8 cellular contexts compared by ENCODE assay signal in genomic region chr14:38256358-38256840, GRCh38. TPM values are rescaled to one million over a fixed set of nuclear protein-coding genes. Genes with fewer than 3 reads are reported as not detected.
A peak's percentile ranks its signal among the peaks of the same experiment; 100 is the strongest.
DNase-seq lines count a peak whose midpoint lies in the region; ATAC-seq and TF ChIP-seq lines count a peak whose summit lies in the region.

No MANE protein-coding gene starts in this region.

- CTCF ChIA-PET in CD8-positive, alpha-beta T cell (lab: Charles Lee): no interaction called here
- CTCF ChIA-PET in WTC11 (lab: Charles Lee) (interaction anchor here (0.5 to 2.2 kb wide), 11 partner anchors 9 to 870 kb away, joined by 3 to 8 read pairs (median 4); partner anchors contain the start of gene SSTR1), HEK293T (lab: Yijun Ruan, JAX) (no interaction called here)

- POLR2A ChIA-PET in CD8-positive, alpha-beta T cell (lab: Charles Lee): no interaction called here
- POLR2A ChIA-PET in WTC11 (lab: Charles Lee) (no interaction called here), HEK293T (lab: Yijun Ruan, JAX) (no interaction called here)

- TF ChIP-seq CTCF in CD8-positive, alpha-beta T cell (IDR thresholded peaks at IDR 0.05): no peak
- TF ChIP-seq CTCF in WTC11 (IDR thresholded peaks at IDR 0.05) (no peak), osteocyte (IDR thresholded peaks at IDR 0.05) (peak; percentile 17), dorsolateral prefrontal cortex (IDR thresholded peaks at IDR 0.05 in 54 of 56, conservative IDR thresholded peaks at IDR 0.05 in 2 of 56; ENCODE audit: low read depth in 1 of 56, partially characterized antibody in 56 of 56) (peak in 6 of 56 donors; percentile 5 to 21 (median 11))

- no peaks in the 10 kb centered on the region for H3K36me3 Mint-ChIP-seq in CD8-positive, alpha-beta T cell
- no peaks in the 10 kb centered on the region for H3K36me3 Mint-ChIP-seq in WTC11
- no peaks in the 10 kb centered on the region for H3K36me3 Mint-ChIP-seq in osteocyte (ENCODE audit: unreplicated experiment)

- H3K9me3 ChIP-seq in CD8-positive, alpha-beta T cell (ENCODE audit: low read length): no peaks in the 10 kb centered on the region

- no peak for DNase-seq in CD8-positive, alpha-beta T cell
- DNase-seq in WTC11 (ENCODE audit: low spot score): no peak
- DNase-seq in cardiac septum (ENCODE audit: low spot score): peak; percentile 79
- DNase-seq in osteocyte (ENCODE audit: extremely low spot score, unreplicated experiment): no peak
- no peak for DNase-seq in T-helper 9 cell
- no peak for DNase-seq in HEK293T (ENCODE audit: extremely low spot score)
- no peak for DNase-seq in dorsolateral prefrontal cortex
- DNase-seq in amniotic stem cell (lab: John Stamatoyannopoulos, UW): no peak

- no peak for ATAC-seq in CD8-positive, alpha-beta T cell
- ATAC-seq in WTC11: peak; percentile 4; the same call in 1 of the 2 replicates

- peak overlapping the region; percentile 54 for H3K4me3 ChIP-seq in CD8-positive, alpha-beta T cell (ENCODE audit: low read depth, low read length)
- H3K4me3 ChIP-seq in dorsolateral prefrontal cortex: peak overlapping the region in 27 of 59 donors; percentile 46 to 69 (median 58)

- H3K4me3 Mint-ChIP-seq in CD8-positive, alpha-beta T cell: peak overlapping the region; percentile 76
- H3K4me3 Mint-ChIP-seq in WTC11 (peak overlapping the region; percentile 67), osteocyte (ENCODE audit: unreplicated experiment) (peak overlapping the region; percentile 38)

- H3K9me3 Mint-ChIP-seq in CD8-positive, alpha-beta T cell: peaks cover 2% of the 10 kb centered on the region
- H3K9me3 Mint-ChIP-seq in WTC11 (peaks cover 3% of the 10 kb centered on the region; the same call in 1 of the 2 replicates), osteocyte (ENCODE audit: unreplicated experiment) (no peaks in the 10 kb centered on the region)

- H3K27me3 ChIP-seq in CD8-positive, alpha-beta T cell (ENCODE audit: insufficient read depth, low read length): peaks cover 13% of the 10 kb centered on the region
- H3K27me3 ChIP-seq in dorsolateral prefrontal cortex: peaks cover 0 to 36% (median 13%) of the 10 kb centered on the region in 45 donors

- peaks cover 15% of the 10 kb centered on the region for H3K4me1 Mint-ChIP-seq in CD8-positive, alpha-beta T cell (ENCODE audit: low read depth)
- H3K4me1 Mint-ChIP-seq in WTC11 (peaks cover 12% of the 10 kb centered on the region), osteocyte (ENCODE audit: unreplicated experiment) (peaks cover 5% of the 10 kb centered on the region)

- peaks cover 41% of the 10 kb centered on the region for H3K27me3 Mint-ChIP-seq in CD8-positive, alpha-beta T cell (ENCODE audit: low read depth)
- H3K27me3 Mint-ChIP-seq in WTC11 (ENCODE audit: low read depth) (peaks cover 91% of the 10 kb centered on the region), osteocyte (ENCODE audit: unreplicated experiment) (peaks cover 30% of the 10 kb centered on the region)

- H3K4me1 ChIP-seq in CD8-positive, alpha-beta T cell (ENCODE audit: insufficient read depth, low read length): peaks cover 13% of the 10 kb centered on the region

- no peak overlapping the region for H3K27ac ChIP-seq in CD8-positive, alpha-beta T cell (ENCODE audit: low read depth, low read length)
- peak overlapping the region in 25 of 59 donors; percentile 2 to 82 (median 49) for H3K27ac ChIP-seq in dorsolateral prefrontal cortex

- H3K27ac Mint-ChIP-seq in CD8-positive, alpha-beta T cell: no peak overlapping the region
- H3K27ac Mint-ChIP-seq in WTC11: no peak overlapping the region
- H3K27ac Mint-ChIP-seq in osteocyte (ENCODE audit: unreplicated experiment): no peak overlapping the region

- intact Hi-C loops in CD8-positive, alpha-beta T cell (cut with DNase I, micrococcal nuclease): no loop called here
- intact Hi-C loops in cardiac septum (cut with DNase I): loop anchor here (2.0 to 5.0 kb wide), 2 partner anchors 54 to 111 kb away; no protein-coding TSS in a partner anchor
- intact Hi-C loops in dorsolateral prefrontal cortex (cut with DNase I): no loop called here

- no peaks in the 10 kb centered on the region for H3K36me3 ChIP-seq in CD8-positive, alpha-beta T cell (ENCODE audit: insufficient read depth, low read length)

TF ChIP-seq in WTC11, 78 proteins besides CTCF, POLR2A, EP300 and RAD21 (continues in another document):
- no peak for TF ChIP-seq ZNF416 (CRISPR knock-in tag; IDR thresholded peaks at IDR 0.05)
- TF ChIP-seq NR1H2 (CRISPR knock-in tag; IDR thresholded peaks at IDR 0.05): no peak
- no peak for TF ChIP-seq FOXP4 (CRISPR knock-in tag; IDR thresholded peaks at IDR 0.05)
- TF ChIP-seq MLX (CRISPR knock-in tag; IDR thresholded peaks at IDR 0.05): no peak

TF ChIP-seq in HEK293T, 16 proteins besides CTCF, POLR2A, EP300 and RAD21:
- no peak for TF ChIP-seq SP1 (IDR thresholded peaks at IDR 0.05)
- no peak for TF ChIP-seq ELF4 (IDR thresholded peaks at IDR 0.05)

RNA-seq across cellular contexts. Expression of gene CLEC14A, which starts 0.5 kb away (rescaled TPM):
- total RNA-seq in CD8-positive, alpha-beta T cell: not detected
- 0.09 to 0.23 TPM (median 0.15 TPM) in 3 replicates for total RNA-seq in WTC11 (2021)
- 31.9 TPM for total RNA-seq in cardiac septum
- not detected in 2 replicates for total RNA-seq in osteocyte
- total RNA-seq in dorsolateral prefrontal cortex: 10 to 100 TPM in 38 of 120 experiments, 1 to 10 TPM in 82; 4.6 to 20.8 (median 8.9) TPM

RNA-seq across cellular contexts. Expression of gene SSTR1, which starts 48.7 kb away (rescaled TPM):
- total RNA-seq in CD8-positive, alpha-beta T cell: not detected
- total RNA-seq in WTC11 (2021) (1.7 to 1.9 TPM (median 1.7 TPM) in 3 replicates), cardiac septum (0.59 TPM), osteocyte (not detected in 2 replicates), dorsolateral prefrontal cortex (10 to 100 TPM in 93 of 120 experiments, 1 to 10 TPM in 27; 3.2 to 29.4 (median 13.0) TPM)
